Comparison of ENCODE assay signal across 12 cellular contexts in genomic region chr20:31671324-31671723, GRCh38. TPM values are rescaled to one million over a fixed set of nuclear protein-coding genes. Genes with fewer than 3 reads are reported as not detected.
DNase-seq lines count a peak whose midpoint lies in the region; ATAC-seq and TF ChIP-seq lines count a peak whose summit lies in the region.
"Had no signal": no experiment of that assay in that cellular context is flagged by ENCODE, and none has a peak within 500 bp of the region (broad histone marks: within the 10 kb centered on the region; RNA-seq: fewer than 3 reads in every experiment).

No MANE protein-coding gene starts in this region.

- no peak overlapping the region for H3K9ac ChIP-seq in subcutaneous abdominal adipose tissue (ENCODE audit: low read length in 5 of 5)
- H3K9ac ChIP-seq: KMS-11 had no signal

- DNase-seq in Peyer's patch (no peak), right lobe of liver (no peak), NCI-H446 (lab: John Stamatoyannopoulos, UW) (no peak)
- no peak for DNase-seq in activated naive CD8-positive, alpha-beta T cell treated with anti-CD3 and anti-CD28 coated beads, Interleukin-2, amount 10 ng/mL, durations not matched to agents 7 days and 5 days
- DNase-seq in effector memory CD4-positive, alpha-beta T cell: no peak
- DNase-seq: H9; NCI-H226; stimulated activated CD4-positive, alpha-beta T cell treated with anti-CD3 and anti-CD28 coated beads, Interleukin-2, amount 100 ng/mL, for 24 hours had no signal

- intact Hi-C loops in right lobe of liver (cut with DNase I): no loop called here

- H3K27me3 ChIP-seq in Peyer's patch: no peaks in the 10 kb centered on the region
- H3K27me3 ChIP-seq in right lobe of liver: no peaks in the 10 kb centered on the region
- no peaks in the 10 kb centered on the region for H3K27me3 ChIP-seq in subcutaneous abdominal adipose tissue (ENCODE audit: control insufficient read depth in 5 of 5, insufficient read depth in 4 of 5, low read length in 5 of 5)
- H3K27me3 ChIP-seq in effector memory CD4-positive, alpha-beta T cell (replicated peaks; ENCODE audit: control insufficient read depth, insufficient read depth, low read length, poor library complexity, severe bottlenecking): no peaks in the 10 kb centered on the region
- H3K27me3 ChIP-seq: SJCRH30 had no signal

- peaks cover 70% of the 10 kb centered on the region for H3K4me1 Mint-ChIP-seq in activated naive CD8-positive, alpha-beta T cell treated with anti-CD3 and anti-CD28 coated beads, Interleukin-2, amount 10 ng/mL, durations not matched to agents 7 days and 5 days

- no peak for TF ChIP-seq POLR2A in Peyer's patch (IDR thresholded peaks at IDR 0.05)
- no peak for TF ChIP-seq POLR2A in right lobe of liver (IDR thresholded peaks at IDR 0.05)

- no peaks in the 10 kb centered on the region for H3K27me3 Mint-ChIP-seq in activated naive CD8-positive, alpha-beta T cell treated with anti-CD3 and anti-CD28 coated beads, Interleukin-2, amount 10 ng/mL, durations not matched to agents 7 days and 5 days

- no peak overlapping the region for H3K4me3 ChIP-seq in Peyer's patch
- H3K4me3 ChIP-seq in right lobe of liver: no peak overlapping the region
- no peak overlapping the region for H3K4me3 ChIP-seq in subcutaneous abdominal adipose tissue (ENCODE audit: low read depth in 1 of 5, low read length in 5 of 5)
- H3K4me3 ChIP-seq in effector memory CD4-positive, alpha-beta T cell (ENCODE audit: insufficient read depth, low read depth, low read length, poor library complexity, severe bottlenecking): no peak overlapping the region
- H3K4me3 ChIP-seq: SJCRH30 had no signal

- H3K36me3 Mint-ChIP-seq in activated naive CD8-positive, alpha-beta T cell treated with anti-CD3 and anti-CD28 coated beads, Interleukin-2, amount 10 ng/mL, durations not matched to agents 7 days and 5 days: peaks cover 38% of the 10 kb centered on the region

- H3K36me3 ChIP-seq in Peyer's patch: no peaks in the 10 kb centered on the region
- H3K36me3 ChIP-seq in right lobe of liver: no peaks in the 10 kb centered on the region
- H3K36me3 ChIP-seq in subcutaneous abdominal adipose tissue (ENCODE audit: control insufficient read depth in 5 of 5, insufficient read depth in 5 of 5, low read length in 5 of 5): peaks cover 0 to 8% (median 6%) of the 10 kb centered on the region in 5 donors
- H3K36me3 ChIP-seq in effector memory CD4-positive, alpha-beta T cell (ENCODE audit: control insufficient read depth, insufficient read depth, low read length): no peaks in the 10 kb centered on the region

- WGBS in right lobe of liver (ENCODE audit: insufficient coverage, low coverage, low lambda C conversion rate, missing lambda C conversion rate): 96% methylated on average over 2 of the region's 2 CpGs

- POLR2A ChIA-PET in activated naive CD8-positive, alpha-beta T cell treated with anti-CD3 and anti-CD28 coated beads, Interleukin-2, amount 10 ng/mL, durations not matched to agents 7 days and 5 days (lab: Charles Lee): no interaction called here

- H3K4me1 ChIP-seq in Peyer's patch: peaks cover 0 to 65% (median 8%) of the 10 kb centered on the region in 4 donors
- H3K4me1 ChIP-seq in right lobe of liver: peaks cover 0 to 42% (median 8%) of the 10 kb centered on the region in 4 donors
- peaks cover 33 to 86% (median 66%) of the 10 kb centered on the region in 5 donors for H3K4me1 ChIP-seq in subcutaneous abdominal adipose tissue (ENCODE audit: control insufficient read depth in 5 of 5, insufficient read depth in 5 of 5, low read length in 5 of 5)
- peaks cover 29% of the 10 kb centered on the region for H3K4me1 ChIP-seq in effector memory CD4-positive, alpha-beta T cell (ENCODE audit: control insufficient read depth, insufficient read depth, low read length, poor library complexity, severe bottlenecking)

- no peak for ATAC-seq in activated naive CD8-positive, alpha-beta T cell treated with anti-CD3 and anti-CD28 coated beads, Interleukin-2, amount 10 ng/mL, durations not matched to agents 7 days and 5 days (ENCODE audit: low read depth)
- ATAC-seq in right lobe of liver (no peak), GM18520 (IDR thresholded peaks at IDR 0.05; ENCODE audit: unreplicated experiment) (no peak)

- H3K27ac ChIP-seq in Peyer's patch (peak overlapping the region in 3 of 4 donors; percentile 63 to 82 (median 81)), right lobe of liver (peak overlapping the region; percentile 12 to 37 (median 35)), subcutaneous abdominal adipose tissue (ENCODE audit: low read depth, low read length) (peak overlapping the region; percentile 86)
- no peak overlapping the region for H3K27ac ChIP-seq in effector memory CD4-positive, alpha-beta T cell (ENCODE audit: insufficient read depth, low read length, poor library complexity, severe bottlenecking)
- H3K27ac ChIP-seq: KMS-11, SJCRH30 had no signal

- no peak for TF ChIP-seq CTCF in Peyer's patch (IDR thresholded peaks at IDR 0.05)
- TF ChIP-seq CTCF in right lobe of liver (IDR thresholded peaks at IDR 0.05): no peak

- H3K9me3 Mint-ChIP-seq in activated naive CD8-positive, alpha-beta T cell treated with anti-CD3 and anti-CD28 coated beads, Interleukin-2, amount 10 ng/mL, durations not matched to agents 7 days and 5 days: no peaks in the 10 kb centered on the region
- H3K9me3 Mint-ChIP-seq: H9 had no signal

- no peaks in the 10 kb centered on the region for H3K9me3 ChIP-seq in Peyer's patch
- no peaks in the 10 kb centered on the region for H3K9me3 ChIP-seq in right lobe of liver
- H3K9me3 ChIP-seq in subcutaneous abdominal adipose tissue (ENCODE audit: control insufficient read depth in 5 of 5, low read length in 5 of 5): no peaks in the 10 kb centered on the region
- H3K9me3 ChIP-seq in effector memory CD4-positive, alpha-beta T cell (ENCODE audit: control insufficient read depth, low read length): no peaks in the 10 kb centered on the region
- H3K9me3 ChIP-seq: SJCRH30 had no signal

- peak overlapping the region; percentile 58 for H3K27ac Mint-ChIP-seq in activated naive CD8-positive, alpha-beta T cell treated with anti-CD3 and anti-CD28 coated beads, Interleukin-2, amount 10 ng/mL, durations not matched to agents 7 days and 5 days

- H3K4me3 Mint-ChIP-seq in activated naive CD8-positive, alpha-beta T cell treated with anti-CD3 and anti-CD28 coated beads, Interleukin-2, amount 10 ng/mL, durations not matched to agents 7 days and 5 days: no peak overlapping the region
- H3K4me3 Mint-ChIP-seq: H9 had no signal

RNA-seq across cellular contexts. Expression of gene COX4I2, which starts 33.6 kb away (rescaled TPM):
- 1 to 10 TPM in 1 of 4 donors, not detected in 3; 2.5 TPM for total RNA-seq in Peyer's patch
- total RNA-seq in activated naive CD8-positive, alpha-beta T cell treated with anti-CD3 and anti-CD28 coated beads, Interleukin-2, amount 10 ng/mL, durations not matched to agents 7 days and 5 days: not detected
- total RNA-seq in right lobe of liver: not detected
- total RNA-seq: H9, SJCRH30 had no signal

RNA-seq across cellular contexts. Expression of gene BCL2L1, which starts 51.3 kb away (rescaled TPM):
- total RNA-seq in Peyer's patch (100 to 1,000 TPM in 3 of 4 donors, 10 to 100 TPM in 1; 85.0 to 185 (median 144) TPM), right lobe of liver (10 to 100 TPM; 30.5 to 96.1 (median 63.4) TPM)
- total RNA-seq in activated naive CD8-positive, alpha-beta T cell treated with anti-CD3 and anti-CD28 coated beads, Interleukin-2, amount 10 ng/mL, durations not matched to agents 7 days and 5 days: 10 to 100 TPM; 61.7 to 64.5 TPM
